1 cellular context compared by ENCODE assay signal in the genomic region with DNA sequence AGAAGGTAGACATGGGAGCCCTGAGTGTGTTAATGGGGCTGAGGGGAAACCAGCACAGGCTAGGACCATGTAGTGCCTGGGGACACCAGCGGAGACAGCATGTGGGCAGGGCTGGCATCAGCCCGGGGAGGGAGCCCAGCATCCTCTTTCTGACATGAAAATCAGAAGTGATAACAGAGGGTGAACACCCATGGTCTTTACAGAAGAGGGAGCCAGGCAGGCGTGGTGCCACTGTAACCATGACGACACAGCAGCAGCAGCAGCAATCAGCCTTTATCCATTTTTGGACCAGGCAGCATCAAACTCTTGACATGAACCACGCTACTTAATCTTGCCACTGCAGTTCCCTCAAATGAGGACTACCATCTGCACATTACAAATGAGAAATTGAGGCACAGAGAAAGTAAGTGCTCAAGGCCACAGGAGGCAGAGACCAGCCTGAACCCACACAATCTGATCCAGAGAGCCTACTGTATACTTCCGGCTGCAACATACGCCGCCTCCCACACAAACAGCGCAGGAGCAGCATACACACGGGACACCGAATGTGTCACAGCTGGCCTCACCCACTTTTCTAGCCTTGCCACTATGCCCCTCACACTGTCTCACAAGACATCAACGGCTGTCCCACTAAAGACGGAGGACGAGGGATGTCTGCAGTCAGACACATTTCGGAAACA.
TF ChIP-seq lines count a peak whose summit lies in the region.

No MANE protein-coding gene starts in this region.

TF ChIP-seq in K562, 482 proteins besides CTCF, POLR2A, EP300 and RAD21:
- TF ChIP-seq, protein P1, sequence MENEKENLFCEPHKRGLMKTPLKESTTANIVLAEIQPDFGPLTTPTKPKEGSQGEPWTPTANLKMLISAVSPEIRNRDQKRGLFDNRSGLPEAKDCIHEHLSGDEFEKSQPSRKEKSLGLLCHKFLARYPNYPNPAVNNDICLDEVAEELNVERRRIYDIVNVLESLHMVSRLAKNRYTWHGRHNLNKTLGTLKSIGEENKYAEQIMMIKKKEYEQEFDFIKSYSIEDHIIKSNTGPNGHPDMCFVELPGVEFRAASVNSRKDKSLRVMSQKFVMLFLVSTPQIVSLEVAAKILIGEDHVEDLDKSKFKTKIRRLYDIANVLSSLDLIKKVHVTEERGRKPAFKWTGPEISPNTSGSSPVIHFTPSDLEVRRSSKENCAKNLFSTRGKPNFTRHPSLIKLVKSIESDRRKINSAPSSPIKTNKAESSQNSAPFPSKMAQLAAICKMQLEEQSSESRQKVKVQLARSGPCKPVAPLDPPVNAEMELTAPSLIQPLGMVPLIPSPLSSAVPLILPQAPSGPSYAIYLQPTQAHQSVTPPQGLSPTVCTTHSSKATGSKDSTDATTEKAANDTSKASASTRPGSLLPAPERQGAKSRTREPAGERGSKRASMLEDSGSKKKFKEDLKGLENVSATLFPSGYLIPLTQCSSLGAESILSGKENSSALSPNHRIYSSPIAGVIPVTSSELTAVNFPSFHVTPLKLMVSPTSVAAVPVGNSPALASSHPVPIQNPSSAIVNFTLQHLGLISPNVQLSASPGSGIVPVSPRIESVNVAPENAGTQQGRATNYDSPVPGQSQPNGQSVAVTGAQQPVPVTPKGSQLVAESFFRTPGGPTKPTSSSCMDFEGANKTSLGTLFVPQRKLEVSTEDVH (IDR thresholded peaks at IDR 0.05; ENCODE audit: low read depth, partially characterized antibody) = no peak
- no peak for TF ChIP-seq FOXJ2 (tag; IDR thresholded peaks at IDR 0.05)
- TF ChIP-seq ETV1 (tag; conservative IDR thresholded peaks at IDR 0.05; ENCODE audit: low read depth) = 0 out of 2 replicates have a peak, but pooled peaks have one; percentile 20
- TF ChIP-seq, protein P2, sequence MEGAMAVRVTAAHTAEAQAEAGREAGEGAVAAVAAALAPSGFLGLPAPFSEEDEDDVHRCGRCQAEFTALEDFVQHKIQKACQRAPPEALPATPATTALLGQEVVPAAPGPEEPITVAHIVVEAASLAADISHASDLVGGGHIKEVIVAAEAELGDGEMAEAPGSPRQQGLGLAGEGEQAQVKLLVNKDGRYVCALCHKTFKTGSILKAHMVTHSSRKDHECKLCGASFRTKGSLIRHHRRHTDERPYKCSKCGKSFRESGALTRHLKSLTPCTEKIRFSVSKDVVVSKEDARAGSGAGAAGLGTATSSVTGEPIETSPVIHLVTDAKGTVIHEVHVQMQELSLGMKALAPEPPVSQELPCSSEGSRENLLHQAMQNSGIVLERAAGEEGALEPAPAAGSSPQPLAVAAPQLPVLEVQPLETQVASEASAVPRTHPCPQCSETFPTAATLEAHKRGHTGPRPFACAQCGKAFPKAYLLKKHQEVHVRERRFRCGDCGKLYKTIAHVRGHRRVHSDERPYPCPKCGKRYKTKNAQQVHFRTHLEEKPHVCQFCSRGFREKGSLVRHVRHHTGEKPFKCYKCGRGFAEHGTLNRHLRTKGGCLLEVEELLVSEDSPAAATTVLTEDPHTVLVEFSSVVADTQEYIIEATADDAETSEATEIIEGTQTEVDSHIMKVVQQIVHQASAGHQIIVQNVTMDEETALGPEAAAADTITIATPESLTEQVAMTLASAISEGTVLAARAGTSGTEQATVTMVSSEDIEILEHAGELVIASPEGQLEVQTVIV (CRISPR knock-in tag; IDR thresholded peaks at IDR 0.05; ENCODE audit: borderline replicate concordance) = no peak
- 0 out of 4 replicates have a peak, but pooled peaks of 1 of the 2 experiments have one; percentile 23 for TF ChIP-seq CSDE1 (IDR thresholded peaks at IDR 0.05)
- TF ChIP-seq RFX1 (IDR thresholded peaks at IDR 0.05) = peak; percentile 92
- TF ChIP-seq ZKSCAN8 (CRISPR knock-in tag; IDR thresholded peaks at IDR 0.05) = peak; percentile 99
- peak; percentile 30; the same call in 1 of the 2 replicates for TF ChIP-seq EGR1 (conservative IDR thresholded peaks at IDR 0.05)
- 0 out of 2 replicates have a peak, but pooled peaks have one; percentile 22 for TF ChIP-seq CTBP1 (IDR thresholded peaks at IDR 0.05; ENCODE audit: borderline replicate concordance)
